Comparison of ENCODE assay signal across 9 cellular contexts in genomic region chr20:50913976-50914375, GRCh38.
A peak's percentile ranks its signal among the peaks of the same experiment; 100 is the strongest.
DNase-seq lines count a peak whose midpoint lies in the region; ATAC-seq and TF ChIP-seq lines count a peak whose summit lies in the region.
"Had no signal": no experiment of that assay in that cellular context is flagged by ENCODE, and none has a peak within 500 bp of the region (broad histone marks: within the 10 kb centered on the region; RNA-seq: fewer than 3 reads in every experiment).

No MANE protein-coding gene starts in this region.

- DNase-seq in stimulated activated naive CD4-positive, alpha-beta T cell treated with Interleukin-2 at 50 U/mL for 16 hours (lab: John Stamatoyannopoulos, UW): peak; percentile 9
- DNase-seq in stimulated activated naive CD4-positive, alpha-beta T cell (lab: John Stamatoyannopoulos, UW): no peak
- DNase-seq in SK-N-MC (ENCODE audit: low read depth, low spot score) (no peak), fibroblast of the conjunctiva (ENCODE audit: low read depth) (peak; percentile 59), iPS-NIHi7 (ENCODE audit: extremely low spot score) (no peak), GM13977 (ENCODE audit: low spot score) (no peak), inferior parietal cortex (ENCODE audit: extremely low spot score) (no peak)
- DNase-seq: activated CD4-positive, alpha-beta T cell treated with anti-CD3 and anti-CD28 coated beads for 1 hour had no signal

- TF ChIP-seq CTCF in GM13977 (IDR thresholded peaks at IDR 0.05; ENCODE audit: extremely low read depth, insufficient read depth, missing control alignments): no peak

- peaks cover 45% of the 10 kb centered on the region for H3K36me3 ChIP-seq in SK-N-MC (ENCODE audit: insufficient read depth, low read length)

- no peaks in the 10 kb centered on the region for H3K9me3 ChIP-seq in SK-N-MC (ENCODE audit: low read depth, low read length)

- ATAC-seq in HG02973 (IDR thresholded peaks at IDR 0.05; ENCODE audit: unreplicated experiment): no peak

- H3K27ac ChIP-seq in SK-N-MC: peak overlapping the region; percentile 69

- H3K4me3 ChIP-seq in SK-N-MC: no peak overlapping the region

- in situ Hi-C loops in GM13977 (cut with MboI; ENCODE audit: low pct_unique_long_range_greater_than_20kb, low sequenced_read_pairs, unreplicated experiment): no loop called here

- no peak overlapping the region for H3K9ac ChIP-seq in SK-N-MC (ENCODE audit: insufficient read length)

Comparison
In these comparisons a context has a peak if more than half of its experiments do, and no peak if none do; other contexts are left out.
1. DNase-seq: peak in stimulated activated naive CD4-positive, alpha-beta T cell treated with Interleukin-2 at 50 U/mL for 16 hours (single experiment) and fibroblast of the conjunctiva (single experiment); none in stimulated activated naive CD4-positive, alpha-beta T cell (0 of 6), SK-N-MC (single experiment), iPS-NIHi7 (single experiment), GM13977 (single experiment) and inferior parietal cortex (single experiment).